1 cellular context compared by ENCODE assay signal in genomic region chr4:76977731-76978350, GRCh38.
TF ChIP-seq lines count a peak whose summit lies in the region.

No MANE protein-coding gene starts in this region.

TF ChIP-seq in K562, 482 proteins besides CTCF, POLR2A, EP300 and RAD21 (continued from another document):
- TF ChIP-seq MYC (IDR thresholded peaks at IDR 0.05; ENCODE audit: low read depth, low read length): no peak
- no peak for TF ChIP-seq MYC (CRISPR knock-in tag; IDR thresholded peaks at IDR 0.05; ENCODE audit: borderline replicate concordance, low read depth)
- TF ChIP-seq ZNF280B (CRISPR knock-in tag; IDR thresholded peaks at IDR 0.05): no peak
- TF ChIP-seq RFX7 (CRISPR knock-in tag; IDR thresholded peaks at IDR 0.05): no peak
- TF ChIP-seq FOSL1 (tag; conservative IDR thresholded peaks at IDR 0.05): 0 out of 2 replicates have a peak, but pooled peaks have one; percentile 28
- TF ChIP-seq ZNF12 (CRISPR knock-in tag; IDR thresholded peaks at IDR 0.05): no peak
- peak; percentile 85 for TF ChIP-seq HMBOX1 (IDR thresholded peaks at IDR 0.05)
- TF ChIP-seq ZNF395 (CRISPR knock-in tag; IDR thresholded peaks at IDR 0.05): no peak
- peak; percentile 75; the same call in 1 of the 2 replicates for TF ChIP-seq SPI1 (IDR thresholded peaks at IDR 0.05; ENCODE audit: borderline replicate concordance, low read depth, low read length)
- no peak for TF ChIP-seq FOXK1 (CRISPR knock-in tag; IDR thresholded peaks at IDR 0.05; ENCODE audit: borderline replicate concordance)
- no peak for TF ChIP-seq UBTF (IDR thresholded peaks at IDR 0.05; ENCODE audit: borderline replicate concordance in 1 of 2, low read depth in 2 of 2, low read length in 2 of 2)
- TF ChIP-seq ZNF79 (CRISPR knock-in tag; IDR thresholded peaks at IDR 0.05; ENCODE audit: low read depth): no peak
- TF ChIP-seq NFRKB (IDR thresholded peaks at IDR 0.05; ENCODE audit: low read depth): no peak
- TF ChIP-seq MYBL2 (IDR thresholded peaks at IDR 0.05; ENCODE audit: low read depth): no peak
- TF ChIP-seq MYBL2 (CRISPR knock-in tag; IDR thresholded peaks at IDR 0.05; ENCODE audit: borderline replicate concordance): no peak
